In the genomic region with DNA sequence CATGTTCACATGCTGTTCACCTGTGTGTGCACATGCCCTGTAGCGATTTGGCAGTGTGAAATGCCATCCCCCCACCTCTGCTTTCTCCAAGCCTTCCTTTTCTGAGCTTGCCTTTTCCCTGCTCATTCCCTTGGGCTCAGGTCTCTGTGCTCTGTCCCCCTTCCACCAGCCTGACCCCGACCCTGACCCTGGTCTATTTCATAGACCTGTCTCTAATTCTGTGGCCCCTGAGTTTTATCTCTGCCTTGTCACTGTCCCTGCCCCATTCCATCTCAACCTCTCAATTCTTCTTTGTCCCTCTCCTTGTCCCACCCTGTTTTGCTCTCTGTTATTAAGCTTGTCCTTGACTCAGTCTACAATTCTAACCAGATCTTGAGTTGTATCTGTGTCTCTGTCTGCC, we compare ENCODE assay signal across 6 cellular contexts. TPM values are rescaled to one million over a fixed set of nuclear protein-coding genes. Genes with fewer than 3 reads are reported as not detected.
DNase-seq lines count a peak whose midpoint lies in the region; ATAC-seq and TF ChIP-seq lines count a peak whose summit lies in the region.

No MANE protein-coding gene starts in this region.

- TF ChIP-seq CTCF in right atrium auricular region (IDR thresholded peaks at IDR 0.05): no peak

- H3K4me3 ChIP-seq in right atrium auricular region (peak overlapping the region; percentile 44 to 60), iPS-18c (ENCODE audit: insufficient read depth, low read depth, low read length) (peak overlapping the region; percentile 46; the same call in 1 of the 2 replicates), urinary bladder (ENCODE audit: low read depth, low read length) (peak overlapping the region; percentile 43)

- intact Hi-C loops in left cardiac atrium (cut with DNase I): no loop called here

- peaks cover 4% of the 10 kb centered on the region for H3K36me3 ChIP-seq in right atrium auricular region
- no peaks in the 10 kb centered on the region for H3K36me3 ChIP-seq in urinary bladder (ENCODE audit: insufficient read depth)

- no peaks in the 10 kb centered on the region for H3K27me3 ChIP-seq in right atrium auricular region

- H3K9me3 ChIP-seq in right atrium auricular region (no peaks in the 10 kb centered on the region), iPS-18c (ENCODE audit: control insufficient read depth, insufficient read depth, low read length) (no peaks in the 10 kb centered on the region)

- DNase-seq in right atrium auricular region (ENCODE audit: low spot score) (no peak), left cardiac atrium (no peak), DMS79 treated with DMSO at 0.1 percent for 48 hours (lab: John Stamatoyannopoulos, UW) (no peak), DMS53 (lab: John Stamatoyannopoulos, UW) (no peak)

- H3K4me1 ChIP-seq in right atrium auricular region (peaks cover 0 to 34% of the 10 kb centered on the region in 2 donors), urinary bladder (ENCODE audit: insufficient read depth) (no peaks in the 10 kb centered on the region)

- ATAC-seq in left cardiac atrium: no peak

- WGBS in urinary bladder: 75% methylated on average over 2 of the region's 2 CpGs

- peak overlapping the region; percentile 73 to 84 for H3K27ac ChIP-seq in right atrium auricular region
- H3K27ac ChIP-seq in urinary bladder (ENCODE audit: low read depth): peak overlapping the region; percentile 84

RNA-seq across cellular contexts. Expression of a gene that starts 0.7 kb away (rescaled TPM):
- total RNA-seq in right atrium auricular region: 10 to 100 TPM in 1 of 2 donors, 1 to 10 TPM in 1; 5.6 to 12.5 TPM
- 10 to 100 TPM; 10.1 to 18.7 TPM for total RNA-seq in left cardiac atrium
- 9.8 TPM for total RNA-seq in urinary bladder
- polyA plus RNA-seq in urinary bladder: 11.7 TPM

RNA-seq across cellular contexts. Expression of a gene that starts 30.1 kb away (rescaled TPM):
- 1 to 10 TPM; 5.1 to 6.4 TPM for total RNA-seq in right atrium auricular region
- total RNA-seq in left cardiac atrium: 1 to 10 TPM; 6.1 to 7.3 TPM
- 14.4 TPM for total RNA-seq in urinary bladder
- polyA plus RNA-seq in urinary bladder: 15.6 TPM

RNA-seq across cellular contexts. Expression of a gene that starts 44.5 kb away (rescaled TPM):
- total RNA-seq in right atrium auricular region (1 to 10 TPM in 1 of 2 donors, under 1 TPM in 1; 0.41 to 1.3 TPM), left cardiac atrium (1 to 10 TPM; 1.4 to 1.6 TPM), urinary bladder (0.53 TPM)
- 3.0 TPM for polyA plus RNA-seq in urinary bladder

RNA-seq across cellular contexts. Expression of a gene that starts 44.6 kb away (rescaled TPM):
- total RNA-seq in right atrium auricular region: 10 to 100 TPM; 21.0 to 22.2 TPM
- 10 to 100 TPM; 21.1 to 29.8 TPM for total RNA-seq in left cardiac atrium
- total RNA-seq in urinary bladder: 36.3 TPM
- polyA plus RNA-seq in urinary bladder: 45.3 TPM
